ENCODE assay signal across 8 cellular contexts in genomic region chr15:98853161-98853560, GRCh38.
DNase-seq lines count a peak whose midpoint lies in the region; ATAC-seq and TF ChIP-seq lines count a peak whose summit lies in the region.

No MANE protein-coding gene starts in this region.

- peak overlapping the region; percentile 87 for H3K27ac ChIP-seq in H9 (ENCODE audit: insufficient read length, low read depth, low read length)
- H3K27ac ChIP-seq in ascending aorta, result peak overlapping the region; percentile 92
- H3K27ac ChIP-seq in right cardiac atrium (ENCODE audit: low read length), result peak overlapping the region; percentile 96
- peak overlapping the region; percentile 71 for H3K27ac ChIP-seq in psoas muscle
- H3K27ac ChIP-seq in aorta (ENCODE audit: low read depth in 1 of 2, low read length in 2 of 2), result peak overlapping the region in 1 of 2 donors; percentile 89

- H3K14ac ChIP-seq in H9 (ENCODE audit: insufficient read depth, low read length), result no peak overlapping the region

- no peaks in the 10 kb centered on the region for H4K20me1 ChIP-seq in H9 (ENCODE audit: control insufficient read depth, insufficient read depth, insufficient read length)

- H3K4ac ChIP-seq in H9 (ENCODE audit: low read depth, low read length), result no peak overlapping the region

- H3K56ac ChIP-seq in H9 (ENCODE audit: insufficient read length, low read depth, low read length), result no peak overlapping the region

- CTCF ChIA-PET in Calu3 (lab: Charles Lee), result no interaction called here

- H3K4me2 ChIP-seq in H9 (ENCODE audit: insufficient read depth, insufficient read length, low read length), result peak overlapping the region; percentile 95

- H3K18ac ChIP-seq in H9 (ENCODE audit: insufficient read length, low read depth, low read length), result no peak overlapping the region

- H3K4me3 Mint-ChIP-seq in Calu3 (ENCODE audit: low read depth, unreplicated experiment) (peak overlapping the region; percentile 94), H9 (peak overlapping the region; percentile 81 to 92)

- no peak overlapping the region for H2BK15ac ChIP-seq in H9 (ENCODE audit: low read depth, low read length)

- no peak overlapping the region for H2AFZ ChIP-seq in H9 (ENCODE audit: low read length)

- no TSS peak for BruUV-seq in Calu3 (replicated peaks; lab: Mats Ljungman, UMichigan)

- no peak overlapping the region for H2BK20ac ChIP-seq in H9 (ENCODE audit: low read depth, low read length, poor library complexity, severe bottlenecking)

- H4K5ac ChIP-seq in H9 (ENCODE audit: insufficient read length, low read depth, low read length), result no peak overlapping the region

- no peak overlapping the region for H2AK5ac ChIP-seq in H9 (ENCODE audit: insufficient read length, low read length)

- H3K27ac Mint-ChIP-seq in Calu3 (ENCODE audit: unreplicated experiment) (peak overlapping the region; percentile 81), H9 (peak overlapping the region; percentile 92 to 99 (median 97); a peak in 6 of 7 replicates)

- peaks cover 4% of the 10 kb centered on the region for H3K23me2 ChIP-seq in H9 (ENCODE audit: insufficient read length, low read depth, low read length, poor library complexity, severe bottlenecking)

- H3K23ac ChIP-seq in H9 (ENCODE audit: insufficient read length, low read depth, low read length), result no peak overlapping the region

- peaks cover 8% of the 10 kb centered on the region for H3K79me1 ChIP-seq in H9 (ENCODE audit: insufficient read depth, low read depth, low read length, poor library complexity, severe bottlenecking)

- no peak overlapping the region for H2BK120ac ChIP-seq in H9 (ENCODE audit: low read depth, low read length, poor library complexity, severe bottlenecking)

- peaks cover 25% of the 10 kb centered on the region; the same call in 1 of the 2 replicates for H3K79me2 ChIP-seq in H9 (ENCODE audit: insufficient read depth, low read length)

- no peak overlapping the region for H2BK12ac ChIP-seq in H9 (ENCODE audit: insufficient read length, low read depth, low read length)

- DNase-seq in Calu3 (peak; percentile 87), H9 (peak; percentile 76), NCI-H1417 treated with DMSO at 0.1 percent for 48 hours (lab: John Stamatoyannopoulos, UW) (peak; percentile 82), T follicular helper cell (ENCODE audit: low read depth) (peak; percentile 59), ascending aorta (ENCODE audit: low spot score in 2 of 2) (peak; percentile 69 to 96), right cardiac atrium (peak; percentile 86 to 96 (median 94)), psoas muscle (peak; percentile 88 to 89), aorta (peak; percentile 93 to 95)

- peak overlapping the region; percentile 84 for H3K9ac ChIP-seq in H9 (ENCODE audit: extremely low read depth, insufficient read length, low read length)

- H3T11ph ChIP-seq in H9 (ENCODE audit: low read length), result no peak overlapping the region

- H4K91ac ChIP-seq in H9 (ENCODE audit: insufficient read length, low read depth, low read length), result no peak overlapping the region

- TF ChIP-seq CTCF in Calu3 (IDR thresholded peaks at IDR 0.05; ENCODE audit: unreplicated experiment), result no peak
- TF ChIP-seq CTCF in H9 (conservative IDR thresholded peaks at IDR 0.05), result no peak
- TF ChIP-seq CTCF in ascending aorta (IDR thresholded peaks at IDR 0.05), result no peak
- TF ChIP-seq CTCF in psoas muscle (IDR thresholded peaks at IDR 0.05), result no peak

- no peak overlapping the region for H4K8ac ChIP-seq in H9 (replicated peaks; ENCODE audit: insufficient read length, low read depth, low read length)

- intact Hi-C loops in Calu3 (cut with micrococcal nuclease; ENCODE audit: unreplicated experiment), result loop anchor here (1.0 kb wide), 1 partner anchor 28 kb away; no protein-coding TSS in a partner anchor
- intact Hi-C loops in ascending aorta (cut with DNase I), result no loop called here
- intact Hi-C loops in right cardiac atrium (cut with DNase I), result no loop called here
- intact Hi-C loops in psoas muscle (cut with DNase I), result loop anchor here in 1 of 2 donors (1.0 kb wide), 1 partner anchor 205 kb away; the partner anchor contains the start of gene IGF1R
- intact Hi-C loops in aorta (cut with DNase I), result loop anchor here (1.0 kb wide), 1 partner anchor 205 kb away; the partner anchor contains the start of gene IGF1R (in 2 of the 2)

- H3K4me1 ChIP-seq in H9 (ENCODE audit: insufficient read depth, low read length), result peaks cover 20% of the 10 kb centered on the region; the same call in 1 of the 2 replicates
- peaks cover 38 to 70% of the 10 kb centered on the region in 2 donors for H3K4me1 ChIP-seq in ascending aorta
- H3K4me1 ChIP-seq in right cardiac atrium (ENCODE audit: control insufficient read depth, insufficient read depth, low read length), result peaks cover 16% of the 10 kb centered on the region
- peaks cover 28% of the 10 kb centered on the region for H3K4me1 ChIP-seq in psoas muscle
- no peaks in the 10 kb centered on the region for H3K4me1 ChIP-seq in aorta (ENCODE audit: control insufficient read depth in 1 of 2, insufficient read depth in 2 of 2, low read length in 2 of 2)

- H3K4me1 Mint-ChIP-seq in Calu3 (ENCODE audit: low read depth, unreplicated experiment) (peaks cover 54% of the 10 kb centered on the region), H9 (peaks cover 74% of the 10 kb centered on the region in 2 experiments)

- H3K36me3 Mint-ChIP-seq in Calu3 (ENCODE audit: insufficient read depth, unreplicated experiment) (peaks cover 40% of the 10 kb centered on the region), H9 (ENCODE audit: insufficient read depth in 1 of 3, low read depth in 3 of 3) (no peaks in the 10 kb centered on the region)

- no peaks in the 10 kb centered on the region for H3K27me3 Mint-ChIP-seq in Calu3 (ENCODE audit: unreplicated experiment)
- no peaks in the 10 kb centered on the region for H3K27me3 Mint-ChIP-seq in H9 (ENCODE audit: low read depth)

- no peaks in the 10 kb centered on the region for H3K27me3 ChIP-seq in H9 (ENCODE audit: insufficient read depth, low read length)
- no peaks in the 10 kb centered on the region for H3K27me3 ChIP-seq in ascending aorta
- H3K27me3 ChIP-seq in right cardiac atrium (ENCODE audit: control insufficient read depth, insufficient read depth), result no peaks in the 10 kb centered on the region
- no peaks in the 10 kb centered on the region for H3K27me3 ChIP-seq in psoas muscle (ENCODE audit: insufficient read depth in 3 of 3, low read length in 2 of 3)
- no peaks in the 10 kb centered on the region for H3K27me3 ChIP-seq in aorta (ENCODE audit: control insufficient read depth in 1 of 2, insufficient read depth in 2 of 2, low read length in 1 of 2)

- H2BK5ac ChIP-seq in H9 (ENCODE audit: insufficient read length, low read length), result no peak overlapping the region

- peak overlapping the region; percentile 63 to 73 for H3K4me3 ChIP-seq in ascending aorta
- H3K4me3 ChIP-seq in right cardiac atrium (ENCODE audit: low read length), result peak overlapping the region; percentile 81
- H3K4me3 ChIP-seq in psoas muscle, result peak overlapping the region; percentile 69
- peak overlapping the region; percentile 46 to 73 for H3K4me3 ChIP-seq in aorta (ENCODE audit: low read length in 2 of 2)

- H3K36me3 ChIP-seq in ascending aorta, result no peaks in the 10 kb centered on the region
- no peaks in the 10 kb centered on the region for H3K36me3 ChIP-seq in psoas muscle (ENCODE audit: insufficient read depth in 1 of 2, low read depth in 1 of 2)
- H3K36me3 ChIP-seq in aorta (ENCODE audit: control insufficient read depth in 1 of 2, insufficient read depth in 2 of 2, low read length in 1 of 2), result no peaks in the 10 kb centered on the region

- ATAC-seq in right cardiac atrium (peak; percentile 90 to 94), psoas muscle (peak; percentile 84 to 91 (median 84)), aorta (ENCODE audit: low FRiP score) (peak; percentile 93)

- no peaks in the 10 kb centered on the region for H3K9me3 Mint-ChIP-seq in Calu3 (ENCODE audit: low read depth, unreplicated experiment)
- H3K9me3 Mint-ChIP-seq in H9, result no peaks in the 10 kb centered on the region

- H3K9me3 ChIP-seq in H9 (ENCODE audit: control insufficient read depth, low read depth, low read length), result no peaks in the 10 kb centered on the region
- no peaks in the 10 kb centered on the region for H3K9me3 ChIP-seq in ascending aorta
- H3K9me3 ChIP-seq in right cardiac atrium (ENCODE audit: control insufficient read depth, low read length), result no peaks in the 10 kb centered on the region
- H3K9me3 ChIP-seq in psoas muscle, result no peaks in the 10 kb centered on the region
- no peaks in the 10 kb centered on the region for H3K9me3 ChIP-seq in aorta (ENCODE audit: control insufficient read depth, low read length)

- no CpG with 5 or more reads among the region's 8 CpGs for WGBS in H9 (ENCODE audit: extremely low coverage, insufficient read length, low lambda C conversion rate)
- WGBS in right cardiac atrium, result 1% methylated on average over 8 of the region's 8 CpGs
- WGBS in psoas muscle, 3 donors, result 2 to 4% (median 4%) methylated on average over 8 of the region's 8 CpGs
- 0 to 1% methylated on average over 8 of the region's 8 CpGs for WGBS in aorta, 2 donors

Comparison
In these comparisons a context has a peak if more than half of its experiments do, and no peak if none do; other contexts are left out.
1. intact Hi-C loops: an anchor here in Calu3 (1.0 kb wide) and aorta (1.0 kb wide); none called in ascending aorta and right cardiac atrium.